In genomic region chr14:34199585-34199984, GRCh38 we compare ENCODE assay signal across 15 cellular contexts.
DNase-seq lines count a peak whose midpoint lies in the region; ATAC-seq, FAIRE-seq and TF ChIP-seq lines count a peak whose summit lies in the region.
"Had no signal": no experiment of that assay in that cellular context is flagged by ENCODE, and none has a peak within 500 bp of the region (broad histone marks: within the 10 kb centered on the region; RNA-seq: fewer than 3 reads in every experiment).

No MANE protein-coding gene starts in this region.

- no peak for FAIRE-seq in urothelium cell line (lab: Jason Lieb, UNC)
- FAIRE-seq: colon had no signal

- no peak overlapping the region for H3K27ac ChIP-seq in foreskin keratinocyte
- H3K27ac ChIP-seq: BLaER1, suprapubic skin had no signal

- peaks cover 12% of the 10 kb centered on the region for H3K27me3 Mint-ChIP-seq in activated naive CD8-positive, alpha-beta T cell treated with anti-CD3 and anti-CD28 coated beads, Interleukin-2, amount 50 U/mL, for 24 hours
- peaks cover 8% of the 10 kb centered on the region for H3K27me3 Mint-ChIP-seq in activated naive CD8-positive, alpha-beta T cell treated with anti-CD3 and anti-CD28 coated beads for 36 hours
- peaks cover 21% of the 10 kb centered on the region for H3K27me3 Mint-ChIP-seq in activated T-cell treated with anti-CD3 and anti-CD28 coated beads, Interleukin-2, amount 50 U/mL, for 72 hours (ENCODE audit: low read depth)

- H3K4me1 Mint-ChIP-seq in activated naive CD8-positive, alpha-beta T cell treated with anti-CD3 and anti-CD28 coated beads, Interleukin-2, amount 50 U/mL, for 24 hours: peaks cover 38% of the 10 kb centered on the region
- H3K4me1 Mint-ChIP-seq in activated naive CD8-positive, alpha-beta T cell treated with anti-CD3 and anti-CD28 coated beads for 36 hours: peaks cover 7% of the 10 kb centered on the region
- peaks cover 21% of the 10 kb centered on the region for H3K4me1 Mint-ChIP-seq in activated T-cell treated with anti-CD3 and anti-CD28 coated beads, Interleukin-2, amount 50 U/mL, for 72 hours (ENCODE audit: low read depth)

- DNase-seq in activated naive CD8-positive, alpha-beta T cell treated with anti-CD3 and anti-CD28 coated beads, Interleukin-2, amount 50 U/mL, for 24 hours: peak; percentile 8
- no peak for DNase-seq in activated naive CD8-positive, alpha-beta T cell treated with anti-CD3 and anti-CD28 coated beads for 36 hours
- peak; percentile 10 to 20 for DNase-seq in activated T-cell treated with anti-CD3 and anti-CD28 coated beads, Interleukin-2, amount 50 U/mL, for 72 hours
- DNase-seq in foreskin keratinocyte (peak; percentile 58 to 74), urothelium cell line (ENCODE audit: low spot score) (peak; percentile 67), NCI-H526 (lab: John Stamatoyannopoulos, UW) (no peak), NCI-H1048 (lab: John Stamatoyannopoulos, UW) (no peak)
- DNase-seq: activated CD8-positive, alpha-beta memory T cell treated with anti-CD3 and anti-CD28 coated beads, Interleukin-2, amount 50 U/mL, for 4 hours; GF-D8; left ventricle myocardium superior; NCI-H1694 had no signal

- no peaks in the 10 kb centered on the region for H3K36me3 Mint-ChIP-seq in activated naive CD8-positive, alpha-beta T cell treated with anti-CD3 and anti-CD28 coated beads, Interleukin-2, amount 50 U/mL, for 24 hours (ENCODE audit: low read depth)
- H3K36me3 Mint-ChIP-seq in activated naive CD8-positive, alpha-beta T cell treated with anti-CD3 and anti-CD28 coated beads for 36 hours: no peaks in the 10 kb centered on the region
- peaks cover 0 to 4% of the 10 kb centered on the region in 2 donors for H3K36me3 Mint-ChIP-seq in activated T-cell treated with anti-CD3 and anti-CD28 coated beads, Interleukin-2, amount 50 U/mL, for 72 hours (ENCODE audit: insufficient read depth in 2 of 2)

- no peaks in the 10 kb centered on the region for H3K27me3 ChIP-seq in foreskin keratinocyte
- H3K27me3 ChIP-seq: BLaER1, suprapubic skin had no signal

- ATAC-seq in activated naive CD8-positive, alpha-beta T cell treated with anti-CD3 and anti-CD28 coated beads, Interleukin-2, amount 50 U/mL, for 24 hours: peak; percentile 74
- peak; percentile 70 to 82 for ATAC-seq in activated T-cell treated with anti-CD3 and anti-CD28 coated beads, Interleukin-2, amount 50 U/mL, for 72 hours (replicated peaks in 1 of 2)
- peak; percentile 67 for ATAC-seq in foreskin keratinocyte
- no peak for ATAC-seq in HG02610 (IDR thresholded peaks at IDR 0.05; ENCODE audit: unreplicated experiment)
- ATAC-seq: left ventricle myocardium superior had no signal

- H3K27ac Mint-ChIP-seq in activated naive CD8-positive, alpha-beta T cell treated with anti-CD3 and anti-CD28 coated beads, Interleukin-2, amount 50 U/mL, for 24 hours: peak overlapping the region; percentile 55
- H3K27ac Mint-ChIP-seq in activated naive CD8-positive, alpha-beta T cell treated with anti-CD3 and anti-CD28 coated beads for 36 hours: no peak overlapping the region
- peak overlapping the region; percentile 78 for H3K27ac Mint-ChIP-seq in activated T-cell treated with anti-CD3 and anti-CD28 coated beads, Interleukin-2, amount 50 U/mL, for 72 hours

- TF ChIP-seq CTCF in foreskin keratinocyte (conservative IDR thresholded peaks at IDR 0.05): no peak

- peak overlapping the region; percentile 35 for H3K4me3 Mint-ChIP-seq in activated naive CD8-positive, alpha-beta T cell treated with anti-CD3 and anti-CD28 coated beads, Interleukin-2, amount 50 U/mL, for 24 hours
- H3K4me3 Mint-ChIP-seq in activated naive CD8-positive, alpha-beta T cell treated with anti-CD3 and anti-CD28 coated beads for 36 hours: no peak overlapping the region
- peak overlapping the region in 1 of 2 donors; percentile 54 for H3K4me3 Mint-ChIP-seq in activated T-cell treated with anti-CD3 and anti-CD28 coated beads, Interleukin-2, amount 50 U/mL, for 72 hours

- H3K4me1 ChIP-seq in foreskin keratinocyte: no peaks in the 10 kb centered on the region

- peaks cover 9% of the 10 kb centered on the region for H3K9me3 Mint-ChIP-seq in activated naive CD8-positive, alpha-beta T cell treated with anti-CD3 and anti-CD28 coated beads, Interleukin-2, amount 50 U/mL, for 24 hours
- no peaks in the 10 kb centered on the region for H3K9me3 Mint-ChIP-seq in activated naive CD8-positive, alpha-beta T cell treated with anti-CD3 and anti-CD28 coated beads for 36 hours
- H3K9me3 Mint-ChIP-seq in activated T-cell treated with anti-CD3 and anti-CD28 coated beads, Interleukin-2, amount 50 U/mL, for 72 hours: peaks cover 2 to 3% of the 10 kb centered on the region in 2 donors

Comparison
In these comparisons a context has a peak if more than half of its experiments do, and no peak if none do; other contexts are left out.
1. DNase-seq: peak in activated naive CD8-positive, alpha-beta T cell treated with anti-CD3 and anti-CD28 coated beads, Interleukin-2, amount 50 U/mL, for 24 hours (single experiment), activated T-cell treated with anti-CD3 and anti-CD28 coated beads, Interleukin-2, amount 50 U/mL, for 72 hours (2 of 2), foreskin keratinocyte (2 of 2) and urothelium cell line (single experiment); none in activated naive CD8-positive, alpha-beta T cell treated with anti-CD3 and anti-CD28 coated beads for 36 hours (single experiment), NCI-H526 (0 of 2) and NCI-H1048 (single experiment).